Comparison of ENCODE assay signal across 1 cellular context in the genomic region with DNA sequence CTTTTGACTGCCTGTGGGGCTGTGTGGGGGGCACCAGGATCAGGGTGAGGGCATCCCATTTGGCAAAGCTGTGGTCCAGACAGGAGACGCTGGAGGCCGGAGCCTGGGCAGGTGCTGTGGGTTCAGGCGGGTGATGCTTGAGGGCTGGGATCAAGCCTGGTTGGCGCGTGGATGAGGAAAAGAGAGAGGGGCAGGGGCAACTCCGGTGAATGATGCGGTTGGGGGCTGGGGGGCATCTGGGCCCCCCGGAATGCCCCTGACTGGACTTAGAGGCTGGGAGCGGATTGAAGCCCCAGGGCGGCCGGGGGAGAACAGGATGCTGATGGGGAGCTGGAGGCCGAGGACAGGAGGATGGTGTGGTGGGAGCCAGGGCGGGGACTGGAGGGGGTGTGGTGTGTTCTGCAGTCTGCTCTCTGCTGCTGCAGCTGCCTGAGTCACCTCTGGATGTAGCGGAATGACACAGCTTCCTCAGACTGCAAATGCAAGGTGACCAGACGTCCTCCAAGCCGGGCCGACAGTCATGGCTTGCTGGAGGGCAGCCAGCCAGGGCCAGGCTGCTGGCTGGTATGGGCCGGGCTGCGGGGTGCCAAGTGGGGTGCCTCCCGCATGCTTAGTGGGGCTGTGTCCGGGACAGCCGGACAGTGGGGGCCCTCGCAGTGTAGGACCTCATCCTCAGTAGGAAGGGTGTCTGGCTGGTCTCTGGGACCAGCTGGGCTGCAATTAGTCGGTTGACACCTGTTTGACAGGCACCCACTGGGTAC.
TF ChIP-seq lines count a peak whose summit lies in the region.

No MANE protein-coding gene starts in this region.

TF ChIP-seq in SK-N-SH, 30 proteins besides CTCF, POLR2A, EP300 and RAD21 (continued from another document):
- TF ChIP-seq, protein P1, sequence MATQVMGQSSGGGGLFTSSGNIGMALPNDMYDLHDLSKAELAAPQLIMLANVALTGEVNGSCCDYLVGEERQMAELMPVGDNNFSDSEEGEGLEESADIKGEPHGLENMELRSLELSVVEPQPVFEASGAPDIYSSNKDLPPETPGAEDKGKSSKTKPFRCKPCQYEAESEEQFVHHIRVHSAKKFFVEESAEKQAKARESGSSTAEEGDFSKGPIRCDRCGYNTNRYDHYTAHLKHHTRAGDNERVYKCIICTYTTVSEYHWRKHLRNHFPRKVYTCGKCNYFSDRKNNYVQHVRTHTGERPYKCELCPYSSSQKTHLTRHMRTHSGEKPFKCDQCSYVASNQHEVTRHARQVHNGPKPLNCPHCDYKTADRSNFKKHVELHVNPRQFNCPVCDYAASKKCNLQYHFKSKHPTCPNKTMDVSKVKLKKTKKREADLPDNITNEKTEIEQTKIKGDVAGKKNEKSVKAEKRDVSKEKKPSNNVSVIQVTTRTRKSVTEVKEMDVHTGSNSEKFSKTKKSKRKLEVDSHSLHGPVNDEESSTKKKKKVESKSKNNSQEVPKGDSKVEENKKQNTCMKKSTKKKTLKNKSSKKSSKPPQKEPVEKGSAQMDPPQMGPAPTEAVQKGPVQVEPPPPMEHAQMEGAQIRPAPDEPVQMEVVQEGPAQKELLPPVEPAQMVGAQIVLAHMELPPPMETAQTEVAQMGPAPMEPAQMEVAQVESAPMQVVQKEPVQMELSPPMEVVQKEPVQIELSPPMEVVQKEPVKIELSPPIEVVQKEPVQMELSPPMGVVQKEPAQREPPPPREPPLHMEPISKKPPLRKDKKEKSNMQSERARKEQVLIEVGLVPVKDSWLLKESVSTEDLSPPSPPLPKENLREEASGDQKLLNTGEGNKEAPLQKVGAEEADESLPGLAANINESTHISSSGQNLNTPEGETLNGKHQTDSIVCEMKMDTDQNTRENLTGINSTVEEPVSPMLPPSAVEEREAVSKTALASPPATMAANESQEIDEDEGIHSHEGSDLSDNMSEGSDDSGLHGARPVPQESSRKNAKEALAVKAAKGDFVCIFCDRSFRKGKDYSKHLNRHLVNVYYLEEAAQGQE (IDR thresholded peaks at IDR 0.05; ENCODE audit: low read depth, low read length), result no peak
- TF ChIP-seq YY1 (IDR thresholded peaks at IDR 0.05; ENCODE audit: low read depth) (no peak), FOXJ3 (CRISPR knock-in tag; IDR thresholded peaks at IDR 0.05) (no peak), FOSL2 (IDR thresholded peaks at IDR 0.05; ENCODE audit: borderline replicate concordance, low read depth) (peak; percentile 78), POLR2AphosphoS5 (IDR thresholded peaks at IDR 0.05; ENCODE audit: low read depth, low read length) (no peak), SIN3A (IDR thresholded peaks at IDR 0.05; ENCODE audit: borderline replicate concordance, low read depth, low read length) (no peak), ELF1 (IDR thresholded peaks at IDR 0.05) (no peak), NRF1 (IDR thresholded peaks at IDR 0.05; ENCODE audit: low read depth, low read length) (no peak), MEF2A (IDR thresholded peaks at IDR 0.05; ENCODE audit: borderline replicate concordance, low read depth) (no peak), RCOR1 (IDR thresholded peaks at IDR 0.05; ENCODE audit: low read length) (peak; percentile 60; the same call in 1 of the 2 replicates), RXRA (IDR thresholded peaks at IDR 0.05; ENCODE audit: borderline replicate concordance, low read depth) (no peak), GABPA (IDR thresholded peaks at IDR 0.05; ENCODE audit: low read depth) (no peak), JUND (IDR thresholded peaks at IDR 0.05) (peak; percentile 4; the same call in 1 of the 2 replicates), FOXM1 (IDR thresholded peaks at IDR 0.05; ENCODE audit: low read depth) (no peak), SMC3 (IDR thresholded peaks at IDR 0.05; ENCODE audit: low read depth, low read length) (no peak)
- TF ChIP-seq, protein P2, sequence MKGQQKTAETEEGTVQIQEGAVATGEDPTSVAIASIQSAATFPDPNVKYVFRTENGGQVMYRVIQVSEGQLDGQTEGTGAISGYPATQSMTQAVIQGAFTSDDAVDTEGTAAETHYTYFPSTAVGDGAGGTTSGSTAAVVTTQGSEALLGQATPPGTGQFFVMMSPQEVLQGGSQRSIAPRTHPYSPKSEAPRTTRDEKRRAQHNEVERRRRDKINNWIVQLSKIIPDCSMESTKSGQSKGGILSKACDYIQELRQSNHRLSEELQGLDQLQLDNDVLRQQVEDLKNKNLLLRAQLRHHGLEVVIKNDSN (IDR thresholded peaks at IDR 0.05; ENCODE audit: borderline replicate concordance, low read depth), result no peak
- TF ChIP-seq, protein P3, sequence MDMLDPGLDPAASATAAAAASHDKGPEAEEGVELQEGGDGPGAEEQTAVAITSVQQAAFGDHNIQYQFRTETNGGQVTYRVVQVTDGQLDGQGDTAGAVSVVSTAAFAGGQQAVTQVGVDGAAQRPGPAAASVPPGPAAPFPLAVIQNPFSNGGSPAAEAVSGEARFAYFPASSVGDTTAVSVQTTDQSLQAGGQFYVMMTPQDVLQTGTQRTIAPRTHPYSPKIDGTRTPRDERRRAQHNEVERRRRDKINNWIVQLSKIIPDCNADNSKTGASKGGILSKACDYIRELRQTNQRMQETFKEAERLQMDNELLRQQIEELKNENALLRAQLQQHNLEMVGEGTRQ (IDR thresholded peaks at IDR 0.05; ENCODE audit: borderline replicate concordance, low read depth, low read length), result no peak
- TF ChIP-seq, protein P4, sequence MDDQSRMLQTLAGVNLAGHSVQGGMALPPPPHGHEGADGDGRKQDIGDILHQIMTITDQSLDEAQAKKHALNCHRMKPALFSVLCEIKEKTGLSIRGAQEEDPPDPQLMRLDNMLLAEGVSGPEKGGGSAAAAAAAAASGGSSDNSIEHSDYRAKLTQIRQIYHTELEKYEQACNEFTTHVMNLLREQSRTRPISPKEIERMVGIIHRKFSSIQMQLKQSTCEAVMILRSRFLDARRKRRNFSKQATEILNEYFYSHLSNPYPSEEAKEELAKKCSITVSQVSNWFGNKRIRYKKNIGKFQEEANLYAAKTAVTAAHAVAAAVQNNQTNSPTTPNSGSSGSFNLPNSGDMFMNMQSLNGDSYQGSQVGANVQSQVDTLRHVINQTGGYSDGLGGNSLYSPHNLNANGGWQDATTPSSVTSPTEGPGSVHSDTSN (IDR thresholded peaks at IDR 0.05), result peak; percentile 48; the same call in 1 of the 2 replicates
- TF ChIP-seq, protein P5, sequence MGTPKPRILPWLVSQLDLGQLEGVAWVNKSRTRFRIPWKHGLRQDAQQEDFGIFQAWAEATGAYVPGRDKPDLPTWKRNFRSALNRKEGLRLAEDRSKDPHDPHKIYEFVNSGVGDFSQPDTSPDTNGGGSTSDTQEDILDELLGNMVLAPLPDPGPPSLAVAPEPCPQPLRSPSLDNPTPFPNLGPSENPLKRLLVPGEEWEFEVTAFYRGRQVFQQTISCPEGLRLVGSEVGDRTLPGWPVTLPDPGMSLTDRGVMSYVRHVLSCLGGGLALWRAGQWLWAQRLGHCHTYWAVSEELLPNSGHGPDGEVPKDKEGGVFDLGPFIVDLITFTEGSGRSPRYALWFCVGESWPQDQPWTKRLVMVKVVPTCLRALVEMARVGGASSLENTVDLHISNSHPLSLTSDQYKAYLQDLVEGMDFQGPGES (IDR thresholded peaks at IDR 0.05; ENCODE audit: low read depth, low read length), result no peak
- TF ChIP-seq, protein P6, sequence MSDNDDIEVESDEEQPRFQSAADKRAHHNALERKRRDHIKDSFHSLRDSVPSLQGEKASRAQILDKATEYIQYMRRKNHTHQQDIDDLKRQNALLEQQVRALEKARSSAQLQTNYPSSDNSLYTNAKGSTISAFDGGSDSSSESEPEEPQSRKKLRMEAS (IDR thresholded peaks at IDR 0.05; ENCODE audit: low read depth), result peak; percentile 61
